ENCODE assay signal across 19 cellular contexts in the genomic region with DNA sequence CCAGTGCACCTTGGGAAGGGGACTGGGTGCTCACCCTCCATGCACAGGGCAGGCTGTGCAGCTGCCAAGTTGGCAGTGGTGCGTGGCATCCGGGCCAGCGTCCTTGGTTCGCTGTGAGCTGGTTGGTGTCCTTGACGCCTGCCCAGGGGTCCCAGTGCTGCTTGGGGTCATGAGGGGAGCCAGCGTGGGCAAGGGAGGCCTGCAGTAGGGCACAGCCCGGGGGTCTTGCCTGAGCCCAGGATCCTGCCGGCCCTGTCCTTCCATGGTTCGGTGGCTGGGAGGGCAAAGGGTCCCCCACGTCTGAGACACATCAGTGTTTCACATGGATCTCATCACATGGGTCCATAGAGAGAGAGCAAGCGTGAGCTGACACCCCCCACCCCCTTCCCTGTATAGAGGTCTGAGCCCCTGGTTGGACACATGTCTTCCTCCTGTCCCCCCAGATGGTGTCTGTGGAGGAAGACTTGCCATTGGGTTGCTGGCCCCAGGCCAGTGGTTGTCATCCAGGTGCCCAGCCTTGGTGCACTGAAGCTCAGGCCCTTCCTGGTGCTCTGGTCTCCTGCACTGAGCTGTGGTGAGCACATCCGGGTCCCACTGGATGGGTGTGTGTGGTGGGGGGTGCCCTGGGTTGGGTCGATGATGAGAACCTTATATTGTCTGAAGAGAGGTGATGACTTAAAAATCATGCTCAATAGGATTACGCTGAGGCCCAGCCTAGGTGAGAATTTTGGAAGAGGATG.
"Had no signal": no experiment of that assay in that cellular context is flagged by ENCODE, and none has a peak within 500 bp of the region (broad histone marks: within the 10 kb centered on the region; RNA-seq: fewer than 3 reads in every experiment).

No MANE protein-coding gene starts in this region.

- ATAC-seq: esophagus mucosa; left colon; stimulated activated effector memory CD8-positive, alpha-beta T cell treated with anti-CD3 and anti-CD28 coated beads, Interleukin-12 subunit alpha, Interleukin-12 subunit beta, amount 100 ng/mL, for 72 hours; stimulated activated naive CD8-positive, alpha-beta T cell treated with anti-CD3 and anti-CD28 coated beads, Interleukin-15, Interleukin-2, amounts not matched to agents 100 U/mL and 50 U/mL, for 24 hours had no signal

- DNase-seq: central memory CD4-positive, alpha-beta T cell; cortex of kidney; effector memory CD4-positive, alpha-beta T cell; immature natural killer cell; left colon; small intestine; stimulated activated CD4-positive, alpha-beta T cell treated with anti-CD3 and anti-CD28 coated beads, Interleukin-2, amount 100 ng/mL, for 48 hours; stimulated activated CD8-positive, alpha-beta memory T cell treated with anti-CD3 and anti-CD28 coated beads, Interleukin-4, amount 100 ng/mL, for 48 hours; stimulated activated naive CD8-positive, alpha-beta T cell treated with anti-CD3 and anti-CD28 coated beads, Interleukin-15, Interleukin-2, amounts not matched to agents 100 U/mL and 50 U/mL, for 24 hours; thyroid gland; uterus had no signal

- H3K4me1 ChIP-seq: suprapubic skin, thyroid gland, upper lobe of left lung, uterus had no signal

- H3K4me1 Mint-ChIP-seq: immature natural killer cell, memory B cell, mesothelial cell of epicardium, nephron had no signal

- H3K4me3 Mint-ChIP-seq: immature natural killer cell; memory B cell; mesothelial cell of epicardium; nephron; stimulated activated effector memory CD8-positive, alpha-beta T cell treated with anti-CD3 and anti-CD28 coated beads, Interleukin-12 subunit alpha, Interleukin-12 subunit beta, amount 100 ng/mL, for 72 hours had no signal

- H3K27me3 Mint-ChIP-seq: memory B cell had no signal

- H3K9me3 ChIP-seq: thyroid gland, uterus had no signal

- H3K27ac ChIP-seq: dorsolateral prefrontal cortex, suprapubic skin, thyroid gland, upper lobe of left lung, uterus had no signal

- H3K36me3 ChIP-seq: suprapubic skin, thyroid gland, upper lobe of left lung, uterus had no signal

- H3K27me3 ChIP-seq: dorsolateral prefrontal cortex, suprapubic skin, thyroid gland, upper lobe of left lung, uterus had no signal

- H3K27ac Mint-ChIP-seq: immature natural killer cell; memory B cell; mesothelial cell of epicardium; nephron; stimulated activated effector memory CD8-positive, alpha-beta T cell treated with anti-CD3 and anti-CD28 coated beads, Interleukin-12 subunit alpha, Interleukin-12 subunit beta, amount 100 ng/mL, for 72 hours had no signal

- H3K4me3 ChIP-seq: dorsolateral prefrontal cortex, suprapubic skin, thyroid gland, upper lobe of left lung, uterus had no signal

- H3K36me3 Mint-ChIP-seq: immature natural killer cell; memory B cell; stimulated activated effector memory CD8-positive, alpha-beta T cell treated with anti-CD3 and anti-CD28 coated beads, Interleukin-12 subunit alpha, Interleukin-12 subunit beta, amount 100 ng/mL, for 72 hours had no signal
